In the genomic region with DNA sequence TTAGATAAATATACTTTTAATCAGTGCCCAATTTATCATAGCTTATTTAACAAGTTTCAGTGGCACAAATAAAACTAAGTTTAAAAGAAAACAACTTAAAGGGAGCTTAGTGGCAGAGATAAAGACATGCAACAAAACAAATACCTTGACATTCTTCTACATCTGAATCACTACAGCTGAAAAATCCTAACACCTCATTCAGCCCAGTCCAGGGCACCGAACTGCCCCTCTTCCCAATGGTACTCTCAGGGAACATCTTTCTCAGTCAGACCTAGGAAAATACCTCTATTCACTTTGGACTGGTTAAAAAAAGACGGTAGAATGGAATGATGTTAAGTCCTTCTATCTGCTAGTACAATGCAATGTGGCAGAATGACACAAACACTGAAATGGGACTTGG, we compare ENCODE assay signal across 24 cellular contexts. TPM values are rescaled to one million over a fixed set of nuclear protein-coding genes. Genes with fewer than 3 reads are reported as not detected.
DNase-seq lines count a peak whose midpoint lies in the region; ATAC-seq and TF ChIP-seq lines count a peak whose summit lies in the region.
"Had no signal": no experiment of that assay in that cellular context is flagged by ENCODE, and none has a peak within 500 bp of the region (broad histone marks: within the 10 kb centered on the region; RNA-seq: fewer than 3 reads in every experiment).

No MANE protein-coding gene starts in this region.

- DNase-seq in SK-N-SH (no peak), osteocyte (ENCODE audit: extremely low spot score, unreplicated experiment) (no peak), tibial nerve (ENCODE audit: low spot score in 2 of 2) (no peak), NCI-H446 (lab: John Stamatoyannopoulos, UW) (no peak), NCI-H2029 treated with DMSO at 0.1 percent for 48 hours (lab: John Stamatoyannopoulos, UW) (no peak)
- DNase-seq: activated CD4-positive, alpha-beta T cell treated with anti-CD3 and anti-CD28 coated beads, Interleukin-2, amount 10 ng/mL, durations not matched to agents 7 days and 5 days; activated naive CD4-positive, alpha-beta T cell; activated T-cell treated with anti-CD3 and anti-CD28 coated beads, Interleukin-2, amount 50 U/mL, for 4 hours; Calu3; dermis blood vessel endothelial cell; DND-41; KG1; NCI-H1417 treated with DMSO at 0.1 percent for 48 hours; NCI-H82; retina; spleen; WERI-Rb-1 had no signal

- no peak overlapping the region for H3K4me2 ChIP-seq in SK-N-SH

- no peaks in the 10 kb centered on the region for H3K9me3 ChIP-seq in SK-N-SH
- H3K9me3 ChIP-seq in tibial nerve, result no peaks in the 10 kb centered on the region
- H3K9me3 ChIP-seq: spleen, vagina had no signal

- 53% methylated on average over 2 of the region's 2 CpGs for WGBS in SK-N-SH (ENCODE audit: low lambda C conversion rate)
- WGBS in tibial nerve, 2 donors, result 67 to 76% methylated on average over 2 of the region's 2 CpGs

- H3K4me3 ChIP-seq in SK-N-SH (ENCODE audit: low read depth in 2 of 2, low read length in 1 of 2), result no peak overlapping the region
- H3K4me3 ChIP-seq in tibial nerve, result no peak overlapping the region
- H3K4me3 ChIP-seq: spleen, vagina had no signal

- TF ChIP-seq EP300 in SK-N-SH (IDR thresholded peaks at IDR 0.05; ENCODE audit: borderline replicate concordance in 1 of 2, low read depth in 1 of 2, low read length in 1 of 2) (no peak), tibial nerve (IDR thresholded peaks at IDR 0.05) (no peak)

- no peak overlapping the region for H3K4me3 Mint-ChIP-seq in osteocyte (ENCODE audit: unreplicated experiment)
- H3K4me3 Mint-ChIP-seq: activated CD4-positive, alpha-beta T cell treated with anti-CD3 and anti-CD28 coated beads, Interleukin-2, amount 10 ng/mL, durations not matched to agents 7 days and 5 days; natural killer cell treated with Interleukin-12 subunit alpha and Interleukin-12 subunit beta and Interleukin-15 and Interleukin-18, amount 100 ng/mL, for 72 hours; T-helper 2 cell treated with Interferon-gamma antibody and Interleukin-4, amounts not matched to agents 5 μg/mL and 100 μg/mL, for 36 hours had no signal

- no peaks in the 10 kb centered on the region for H3K27me3 Mint-ChIP-seq in osteocyte (ENCODE audit: unreplicated experiment)
- H3K27me3 Mint-ChIP-seq: activated CD4-positive, alpha-beta T cell treated with anti-CD3 and anti-CD28 coated beads, Interleukin-2, amount 10 ng/mL, durations not matched to agents 7 days and 5 days; natural killer cell treated with Interleukin-12 subunit alpha and Interleukin-12 subunit beta and Interleukin-15 and Interleukin-18, amount 100 ng/mL, for 72 hours had no signal

- H3K4me1 ChIP-seq in SK-N-SH (ENCODE audit: control insufficient read depth in 1 of 2, insufficient read depth in 2 of 2, low read depth in 1 of 2, low read length in 1 of 2) (peaks cover 0 to 6% of the 10 kb centered on the region in 2 experiments; a peak in 2 of 4 replicates), tibial nerve (peaks cover 0 to 96% (median 46%) of the 10 kb centered on the region in 4 donors)

- no peaks in the 10 kb centered on the region for H3K9me3 Mint-ChIP-seq in osteocyte (ENCODE audit: unreplicated experiment)
- H3K9me3 Mint-ChIP-seq: activated CD4-positive, alpha-beta T cell treated with anti-CD3 and anti-CD28 coated beads, Interleukin-2, amount 10 ng/mL, durations not matched to agents 7 days and 5 days; activated T-cell treated with anti-CD3 and anti-CD28 coated beads, Interleukin-2, amount 50 U/mL, for 4 hours; natural killer cell treated with Interleukin-12 subunit alpha and Interleukin-12 subunit beta and Interleukin-15 and Interleukin-18, amount 100 ng/mL, for 72 hours; T-helper 2 cell treated with Interferon-gamma antibody and Interleukin-4, amounts not matched to agents 5 μg/mL and 100 μg/mL, for 36 hours had no signal

- no peaks in the 10 kb centered on the region for H3K9me2 ChIP-seq in SK-N-SH

- peak overlapping the region; percentile 16 for H3K27ac Mint-ChIP-seq in osteocyte (ENCODE audit: unreplicated experiment)
- H3K27ac Mint-ChIP-seq: activated CD4-positive, alpha-beta T cell treated with anti-CD3 and anti-CD28 coated beads, Interleukin-2, amount 10 ng/mL, durations not matched to agents 7 days and 5 days; natural killer cell treated with Interleukin-12 subunit alpha and Interleukin-12 subunit beta and Interleukin-15 and Interleukin-18, amount 100 ng/mL, for 72 hours; T-helper 2 cell treated with Interferon-gamma antibody and Interleukin-4, amounts not matched to agents 5 μg/mL and 100 μg/mL, for 36 hours had no signal

- peaks cover 28% of the 10 kb centered on the region for H3K4me1 Mint-ChIP-seq in osteocyte (ENCODE audit: unreplicated experiment)

- TF ChIP-seq POLR2A in tibial nerve (IDR thresholded peaks at IDR 0.05), result no peak

- CTCF ChIA-PET in SK-N-SH (lab: Yijun Ruan, JAX), result interaction anchor here (0.8 to 1.7 kb wide), 2 partner anchors 16 to 40 kb away, joined by 3 to 6 read pairs; no protein-coding TSS in a partner anchor

- H4K20me1 ChIP-seq in SK-N-SH (ENCODE audit: insufficient read depth), result peaks cover 23% of the 10 kb centered on the region

- H3K27ac ChIP-seq in SK-N-SH (ENCODE audit: low read depth in 2 of 2, low read length in 1 of 2) (no peak overlapping the region), cingulate gyrus (ENCODE audit: low read depth, low read length) (peak overlapping the region; percentile 73), tibial nerve (peak overlapping the region; percentile 53 to 98 (median 78))
- H3K27ac ChIP-seq: 22Rv1, vagina, WERI-Rb-1 had no signal

- no peak for TF ChIP-seq RAD21 in SK-N-SH (IDR thresholded peaks at IDR 0.05; ENCODE audit: low read length)

- peaks cover 93% of the 10 kb centered on the region for H3K79me2 ChIP-seq in SK-N-SH (ENCODE audit: insufficient read depth)

- H2AFZ ChIP-seq in SK-N-SH (ENCODE audit: low read depth), result no peak overlapping the region

- H3K36me3 ChIP-seq in SK-N-SH (replicated peaks in 1 of 2; ENCODE audit: control insufficient read depth in 1 of 2, insufficient read depth in 2 of 2, low read length in 1 of 2) (peaks cover 33 to 37% of the 10 kb centered on the region in 2 experiments), tibial nerve (peaks cover 0 to 21% (median 0%) of the 10 kb centered on the region in 3 donors)
- H3K36me3 ChIP-seq: vagina had no signal

- POLR2A ChIA-PET in SK-N-SH (lab: Yijun Ruan, JAX), result no interaction called here

- H3K9ac ChIP-seq in SK-N-SH, result no peak overlapping the region

- peaks cover 15% of the 10 kb centered on the region for H3F3A ChIP-seq in SK-N-SH (replicated peaks; ENCODE audit: insufficient read depth)

- no peak for TF ChIP-seq CTCF in SK-N-SH (IDR thresholded peaks at IDR 0.05)
- TF ChIP-seq CTCF in osteocyte (IDR thresholded peaks at IDR 0.05), result no peak
- no peak for TF ChIP-seq CTCF in tibial nerve (IDR thresholded peaks at IDR 0.05)

- ATAC-seq in SK-N-SH treated with all-trans-retinoic acid at 6 μM for 48 hours, result peak; percentile 38; the same call in 2 of the 3 replicates
- no peak for ATAC-seq in HG03135 (IDR thresholded peaks at IDR 0.05; ENCODE audit: unreplicated experiment)
- ATAC-seq: activated T-cell treated with anti-CD3 and anti-CD28 coated beads, Interleukin-2, amount 50 U/mL, for 4 hours; natural killer cell treated with Interleukin-12 subunit alpha and Interleukin-12 subunit beta and Interleukin-15 and Interleukin-18, amount 100 ng/mL, for 72 hours had no signal

- H3K27me3 ChIP-seq in SK-N-SH (ENCODE audit: insufficient read depth) (no peaks in the 10 kb centered on the region), tibial nerve (no peaks in the 10 kb centered on the region)
- H3K27me3 ChIP-seq: vagina had no signal

- peaks cover 28% of the 10 kb centered on the region for H3K36me3 Mint-ChIP-seq in osteocyte (ENCODE audit: unreplicated experiment)

TF ChIP-seq in SK-N-SH, 30 proteins besides CTCF, POLR2A, EP300 and RAD21 (continues in another document):
- no peak for TF ChIP-seq YY1 (IDR thresholded peaks at IDR 0.05; ENCODE audit: low read depth)
- TF ChIP-seq, protein P1, sequence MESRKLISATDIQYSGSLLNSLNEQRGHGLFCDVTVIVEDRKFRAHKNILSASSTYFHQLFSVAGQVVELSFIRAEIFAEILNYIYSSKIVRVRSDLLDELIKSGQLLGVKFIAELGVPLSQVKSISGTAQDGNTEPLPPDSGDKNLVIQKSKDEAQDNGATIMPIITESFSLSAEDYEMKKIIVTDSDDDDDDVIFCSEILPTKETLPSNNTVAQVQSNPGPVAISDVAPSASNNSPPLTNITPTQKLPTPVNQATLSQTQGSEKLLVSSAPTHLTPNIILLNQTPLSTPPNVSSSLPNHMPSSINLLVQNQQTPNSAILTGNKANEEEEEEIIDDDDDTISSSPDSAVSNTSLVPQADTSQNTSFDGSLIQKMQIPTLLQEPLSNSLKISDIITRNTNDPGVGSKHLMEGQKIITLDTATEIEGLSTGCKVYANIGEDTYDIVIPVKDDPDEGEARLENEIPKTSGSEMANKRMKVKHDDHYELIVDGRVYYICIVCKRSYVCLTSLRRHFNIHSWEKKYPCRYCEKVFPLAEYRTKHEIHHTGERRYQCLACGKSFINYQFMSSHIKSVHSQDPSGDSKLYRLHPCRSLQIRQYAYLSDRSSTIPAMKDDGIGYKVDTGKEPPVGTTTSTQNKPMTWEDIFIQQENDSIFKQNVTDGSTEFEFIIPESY (IDR thresholded peaks at IDR 0.05; ENCODE audit: borderline replicate concordance, low read depth), result no peak
- no peak for TF ChIP-seq ELF1 (IDR thresholded peaks at IDR 0.05)
- no peak for TF ChIP-seq EZH2phosphoT487 (IDR thresholded peaks at IDR 0.05; ENCODE audit: borderline replicate concordance, low read depth)
- no peak for TF ChIP-seq POLR2AphosphoS5 (IDR thresholded peaks at IDR 0.05; ENCODE audit: low read depth, low read length)
- TF ChIP-seq, protein P2, sequence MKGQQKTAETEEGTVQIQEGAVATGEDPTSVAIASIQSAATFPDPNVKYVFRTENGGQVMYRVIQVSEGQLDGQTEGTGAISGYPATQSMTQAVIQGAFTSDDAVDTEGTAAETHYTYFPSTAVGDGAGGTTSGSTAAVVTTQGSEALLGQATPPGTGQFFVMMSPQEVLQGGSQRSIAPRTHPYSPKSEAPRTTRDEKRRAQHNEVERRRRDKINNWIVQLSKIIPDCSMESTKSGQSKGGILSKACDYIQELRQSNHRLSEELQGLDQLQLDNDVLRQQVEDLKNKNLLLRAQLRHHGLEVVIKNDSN (IDR thresholded peaks at IDR 0.05; ENCODE audit: borderline replicate concordance, low read depth), result no peak
- no peak for TF ChIP-seq SIN3A (IDR thresholded peaks at IDR 0.05; ENCODE audit: borderline replicate concordance, low read depth, low read length)
- TF ChIP-seq TEAD4 (IDR thresholded peaks at IDR 0.05; ENCODE audit: borderline replicate concordance, insufficient read depth), result no peak

RNA-seq across cellular contexts. Expression of a gene that starts 8.3 kb away (rescaled TPM):
- polyA plus RNA-seq in SK-N-SH (2012; rRNA removed), result 4.2 and 5.8 TPM in 2 replicates
- 3.4 and 3.8 TPM in 2 replicates for polyA plus RNA-seq in SK-N-SH (2012; cell fraction: cytosol; rRNA removed)
- 5.3 and 6.1 TPM in 2 replicates for polyA plus RNA-seq in SK-N-SH (2012; cell fraction: nucleus; rRNA removed)
- total RNA-seq in osteocyte (25.1 and 26.2 TPM in 2 replicates), tibial nerve (10 to 100 TPM; 54.3 to 84.6 (median 80.1) TPM)

Comparison
In these comparisons a context has a peak if more than half of its experiments do, and no peak if none do; other contexts are left out.
1. H3K27ac ChIP-seq: peak in cingulate gyrus (single experiment) and tibial nerve (4 of 4); none in SK-N-SH (0 of 2).